In genomic region chr16:3305109-3306068, GRCh38 we compare ENCODE assay signal across 8 cellular contexts. TPM values are rescaled to one million over a fixed set of nuclear protein-coding genes. Genes with fewer than 3 reads are reported as not detected.
A peak's percentile ranks its signal among the peaks of the same experiment; 100 is the strongest.
DNase-seq lines count a peak whose midpoint lies in the region; ATAC-seq lines count a peak whose summit lies in the region.

A gene with protein sequence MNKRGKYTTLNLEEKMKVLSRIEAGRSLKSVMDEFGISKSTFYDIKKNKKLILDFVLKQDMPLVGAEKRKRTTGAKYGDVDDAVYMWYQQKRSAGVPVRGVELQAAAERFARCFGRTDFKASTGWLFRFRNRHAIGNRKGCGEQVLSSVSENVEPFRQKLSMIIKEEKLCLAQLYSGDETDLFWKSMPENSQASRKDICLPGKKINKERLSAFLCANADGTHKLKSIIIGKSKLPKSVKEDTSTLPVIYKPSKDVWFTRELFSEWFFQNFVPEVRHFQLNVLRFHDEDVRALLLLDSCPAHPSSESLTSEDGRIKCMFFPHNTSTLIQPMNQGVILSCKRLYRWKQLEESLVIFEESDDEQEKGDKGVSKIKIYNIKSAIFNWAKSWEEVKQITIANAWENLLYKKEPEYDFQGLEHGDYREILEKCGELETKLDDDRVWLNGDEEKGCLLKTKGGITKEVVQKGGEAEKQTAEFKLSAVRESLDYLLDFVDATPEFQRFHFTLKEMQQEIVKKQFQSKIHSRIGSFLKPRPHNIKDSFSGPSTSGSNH (minus strand): TSS chr16:3305430. CDS start chr16:3300614, 4,816 bp downstream.
TSS of gene ZNF75A (plus strand) at chr16:3305497. CDS start at chr16:3308429, 2,932 bp downstream.

- peaks cover 22% of the 10 kb centered on the region for H3K36me3 ChIP-seq in HUES48 (ENCODE audit: control insufficient read depth, insufficient read depth, low read length)
- peaks cover 18 to 60% of the 10 kb centered on the region in 2 donors for H3K36me3 ChIP-seq in muscle layer of duodenum (ENCODE audit: control insufficient read depth in 1 of 2, insufficient read depth in 2 of 2, low read length in 2 of 2)

- H3K9ac ChIP-seq in HUES48 (ENCODE audit: low read depth, low read length) = peak within 1 kb of the TSS; percentile 90

- H3K4me3 Mint-ChIP-seq in activated T-cell treated with anti-CD3 and anti-CD28 coated beads, Interleukin-2, amount 50 U/mL, for 4 hours = peak within 1 kb of the TSS; percentile 81

- H3K4me1 Mint-ChIP-seq in activated T-cell treated with anti-CD3 and anti-CD28 coated beads, Interleukin-2, amount 50 U/mL, for 4 hours (ENCODE audit: low read depth) = peaks cover 11% of the 10 kb centered on the region

- H3K9me3 ChIP-seq in HUES48 (ENCODE audit: control insufficient read depth, insufficient read depth, low read length) (peaks cover 42% of the 10 kb centered on the region), muscle layer of duodenum (ENCODE audit: control insufficient read depth in 1 of 2, low read length in 2 of 2) (peaks cover 38 to 51% of the 10 kb centered on the region in 2 donors)

- 0 out of 2 replicates have a peak, but pooled peaks cover 4% of the 10 kb centered on the region for H3K4me1 ChIP-seq in HUES48 (ENCODE audit: control insufficient read depth, insufficient read depth, low read length)
- peaks cover 0 to 12% of the 10 kb centered on the region in 2 donors for H3K4me1 ChIP-seq in muscle layer of duodenum (ENCODE audit: control insufficient read depth in 1 of 2, insufficient read depth in 2 of 2, low read length in 2 of 2)

- ATAC-seq in GM21381 (IDR thresholded peaks at IDR 0.05; ENCODE audit: unreplicated experiment) (peak; percentile 97), esophagus mucosa (peak; percentile 98)
- ATAC-seq in activated T-cell treated with anti-CD3 and anti-CD28 coated beads, Interleukin-2, amount 50 U/mL, for 4 hours = peak; percentile 99

- H3K27me3 Mint-ChIP-seq in activated T-cell treated with anti-CD3 and anti-CD28 coated beads, Interleukin-2, amount 50 U/mL, for 4 hours (ENCODE audit: low read depth) = no peaks in the 10 kb centered on the region

- peak within 1 kb of the TSS; percentile 91 for H3K27ac ChIP-seq in HUES48 (ENCODE audit: low read depth, low read length)
- H3K27ac ChIP-seq in muscle layer of duodenum (ENCODE audit: low read length) = peak within 1 kb of the TSS; percentile 60

- H3K36me3 Mint-ChIP-seq in activated T-cell treated with anti-CD3 and anti-CD28 coated beads, Interleukin-2, amount 50 U/mL, for 4 hours (ENCODE audit: insufficient read depth) = peaks cover 43% of the 10 kb centered on the region

- no peaks in the 10 kb centered on the region for H3K27me3 ChIP-seq in HUES48 (ENCODE audit: control insufficient read depth, insufficient read depth, low read length)
- H3K27me3 ChIP-seq in muscle layer of duodenum (ENCODE audit: low read depth, low read length) = no peaks in the 10 kb centered on the region

- H3K9me3 Mint-ChIP-seq in activated T-cell treated with anti-CD3 and anti-CD28 coated beads, Interleukin-2, amount 50 U/mL, for 4 hours = peaks cover 32% of the 10 kb centered on the region

- in situ Hi-C loops in Caki2 (cut with HindIII; ENCODE audit: low pct_unique_long_range_greater_than_20kb, low sequenced_read_pairs) = no loop called here

- DNase-seq in Caki2 (ENCODE audit: low read depth) = peak; percentile 97
- peak; percentile 52 for DNase-seq in OCI-M2 (lab: John Stamatoyannopoulos, UW; ENCODE audit: unreplicated experiment)
- DNase-seq in activated T-cell treated with anti-CD3 and anti-CD28 coated beads, Interleukin-2, amount 50 U/mL, for 4 hours = peak; percentile 77
- DNase-seq in stimulated activated CD8-positive, alpha-beta memory T cell treated with anti-CD3 and anti-CD28 coated beads, Interleukin-7, amount 100 ng/mL, for 1 hour (ENCODE audit: low read depth in 2 of 2) = peak; percentile 54 to 67

- H3K4me3 ChIP-seq in HUES48 (ENCODE audit: low read depth, low read length) (peak within 1 kb of the TSS; percentile 96), muscle layer of duodenum (ENCODE audit: low read depth in 1 of 2, low read length in 2 of 2) (peak within 1 kb of the TSS; percentile 82 to 86)

RNA-seq across cellular contexts. Expression of the first gene that starts in this region (rescaled TPM):
- 4.4 and 5.7 TPM in 2 replicates for total RNA-seq in Caki2 (2014; rRNA removed; shearing (Covaris generic); ENCODE audit: low replicate concordance)
- 1 to 10 TPM; 1.7 to 3.2 (median 2.1) TPM for total RNA-seq in activated T-cell treated with anti-CD3 and anti-CD28 coated beads, Interleukin-2, amount 50 U/mL, for 4 hours
- 1.1 TPM for total RNA-seq in esophagus mucosa

RNA-seq across cellular contexts. Expression of gene ZNF75A, which starts in this region (rescaled TPM):
- total RNA-seq in Caki2 (2014; rRNA removed; shearing (Covaris generic); ENCODE audit: low replicate concordance) = 7.9 and 21.0 TPM in 2 replicates
- total RNA-seq in activated T-cell treated with anti-CD3 and anti-CD28 coated beads, Interleukin-2, amount 50 U/mL, for 4 hours = 10 to 100 TPM; 20.9 to 23.1 (median 21.9) TPM
- 10.4 TPM for total RNA-seq in esophagus mucosa

Comparison
In these comparisons a context has a peak if more than half of its experiments do, and no peak if none do; other contexts are left out.
1. Peak in every context shown above with its lines: DNase-seq, ATAC-seq, H3K4me3 ChIP-seq and H3K27ac ChIP-seq.